16 cellular contexts compared by ENCODE assay signal in the genomic region with DNA sequence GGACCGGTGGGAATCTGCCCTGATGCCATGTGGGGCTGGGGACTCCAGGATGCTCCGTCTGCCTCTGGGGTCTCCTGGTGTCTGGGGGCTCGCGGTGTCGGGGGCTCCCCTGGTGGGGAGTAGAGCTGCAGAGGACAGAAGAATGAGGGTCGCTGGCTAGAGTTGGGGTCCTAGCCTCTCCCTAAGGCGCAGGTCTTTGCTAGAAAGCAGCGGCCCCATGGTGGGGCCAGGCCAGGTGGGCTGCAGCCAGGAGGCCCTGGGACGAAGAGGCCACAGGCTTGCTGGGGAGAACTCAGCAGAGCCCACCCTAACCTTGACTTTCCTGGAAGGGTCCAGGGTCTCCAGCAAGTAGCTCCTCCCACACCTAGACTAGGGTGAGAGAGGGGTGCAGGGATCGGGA. TPM values are rescaled to one million over a fixed set of nuclear protein-coding genes. Genes with fewer than 3 reads are reported as not detected.
DNase-seq lines count a peak whose midpoint lies in the region; ATAC-seq, FAIRE-seq and TF ChIP-seq lines count a peak whose summit lies in the region.
"Had no signal": no experiment of that assay in that cellular context is flagged by ENCODE, and none has a peak within 500 bp of the region (broad histone marks: within the 10 kb centered on the region; RNA-seq: fewer than 3 reads in every experiment).

No MANE protein-coding gene starts in this region.

- no peaks in the 10 kb centered on the region for H3K36me3 ChIP-seq in BLaER1 treated with 17β-estradiol and CSF1 and Interleukin-3, amounts not matched to agents 10 nM and 100 nM
- H3K36me3 ChIP-seq in RWPE2 (ENCODE audit: low read depth) (no peaks in the 10 kb centered on the region), H1 (ENCODE audit: control insufficient read depth in 2 of 4, insufficient read depth in 4 of 4, low read length in 3 of 4) (no peaks in the 10 kb centered on the region)

- no peak for ATAC-seq in RWPE2 (ENCODE audit: low read depth)
- ATAC-seq in GM21526 (IDR thresholded peaks at IDR 0.05; ENCODE audit: low FRiP score, unreplicated experiment), result no peak
- no peak for ATAC-seq in GM19463 (IDR thresholded peaks at IDR 0.05; ENCODE audit: unreplicated experiment)

- H2AK5ac ChIP-seq in H1 (ENCODE audit: low read depth, low read length), result no peak overlapping the region

- no peak for DNase-seq in RWPE2 (ENCODE audit: low spot score)
- no peak for DNase-seq in H1 (ENCODE audit: low read depth in 1 of 2, low spot score in 2 of 2)
- DNase-seq in activated CD4-positive, alpha-beta T cell treated with anti-CD3 and anti-CD28 coated beads for 4 hours, result no peak
- no peak for DNase-seq in NCI-H1694 (lab: John Stamatoyannopoulos, UW)
- DNase-seq: C1 segment of cervical spinal cord; CD4-positive, alpha-beta memory T cell; GF-D8; HCEC 1CT had no signal

- H4K20me1 ChIP-seq in BLaER1 treated with 17β-estradiol and CSF1 and Interleukin-3, amounts not matched to agents 10 nM and 100 nM, result peaks cover 0 to 54% (median 20%) of the 10 kb centered on the region in 11 experiments; a peak in 13 of 22 replicates
- H4K20me1 ChIP-seq in H1 (replicated peaks in 1 of 2; ENCODE audit: control insufficient read depth in 1 of 2, insufficient read depth in 2 of 2, low read length in 2 of 2), result no peaks in the 10 kb centered on the region

- H3K18ac ChIP-seq in H1 (ENCODE audit: extremely low read depth, low read length), result no peak overlapping the region

- no peak overlapping the region for H3K27ac ChIP-seq in BLaER1 treated with 17β-estradiol and CSF1 and Interleukin-3, amounts not matched to agents 10 nM and 100 nM
- H3K27ac ChIP-seq in RWPE2 (ENCODE audit: poor library complexity, severe bottlenecking) (no peak overlapping the region), H1 (ENCODE audit: low read depth, low read length) (no peak overlapping the region)

- no peaks in the 10 kb centered on the region for H3K23me2 ChIP-seq in H1 (ENCODE audit: low read depth, low read length)

- no peak overlapping the region for H2AFZ ChIP-seq in H1 (ENCODE audit: low read length)
- H2AFZ ChIP-seq: GM23338 had no signal

- H3K9ac ChIP-seq in BLaER1 treated with 17β-estradiol and CSF1 and Interleukin-3, amounts not matched to agents 10 nM and 100 nM, result no peak overlapping the region
- no peak overlapping the region for H3K9ac ChIP-seq in H1 (replicated peaks in 1 of 4; ENCODE audit: extremely low read depth in 1 of 4, low read depth in 3 of 4, low read length in 3 of 4)

- no peak overlapping the region for H2BK15ac ChIP-seq in H1 (ENCODE audit: low read length)

- peak; percentile 25 for TF ChIP-seq CTCF in RWPE2 (IDR thresholded peaks at IDR 0.05; ENCODE audit: poor library complexity, severe bottlenecking)
- TF ChIP-seq CTCF in H1 (IDR thresholded peaks at IDR 0.05; ENCODE audit: control extremely low read depth in 1 of 3, insufficient read depth in 1 of 3, low read depth in 1 of 3, low read length in 3 of 3), result no peak

- peaks cover 21 to 55% (median 45%) of the 10 kb centered on the region in 10 experiments for H3K4me1 ChIP-seq in BLaER1 treated with 17β-estradiol and CSF1 and Interleukin-3, amounts not matched to agents 10 nM and 100 nM
- H3K4me1 ChIP-seq in RWPE2 (ENCODE audit: insufficient read depth, poor library complexity, severe bottlenecking) (no peaks in the 10 kb centered on the region), H1 (replicated peaks in 1 of 4; ENCODE audit: control insufficient read depth in 3 of 4, insufficient read depth in 4 of 4, low read length in 3 of 4) (peaks cover 0 to 8% (median 0%) of the 10 kb centered on the region in 4 experiments; a peak in 1 of 7 replicates)

- POLR2A ChIA-PET in H1 (lab: Charles Lee; ENCODE audit: partially characterized antibody), result interaction anchor here (1.0 to 2.3 kb wide), 4 partner anchors 11 to 45 kb away, joined by 3 to 7 read pairs (median 3); no protein-coding TSS in a partner anchor

- H3K9me3 ChIP-seq in BLaER1 treated with 17β-estradiol and CSF1 and Interleukin-3, amounts not matched to agents 10 nM and 100 nM (replicated peaks in 1 of 11), result no peaks in the 10 kb centered on the region
- H3K9me3 ChIP-seq in RWPE2 (ENCODE audit: severe bottlenecking) (no peaks in the 10 kb centered on the region), H1 (ENCODE audit: insufficient read depth in 2 of 2, low read depth in 1 of 2, low read length in 1 of 2) (no peaks in the 10 kb centered on the region)

- H2BK5ac ChIP-seq in H1 (ENCODE audit: low read depth, low read length), result no peak overlapping the region; the same call in 1 of the 2 replicates

- H3K4me3 ChIP-seq in BLaER1 treated with 17β-estradiol and CSF1 and Interleukin-3, amounts not matched to agents 10 nM and 100 nM, result no peak overlapping the region
- H3K4me3 ChIP-seq in RWPE2 (ENCODE audit: severe bottlenecking) (no peak overlapping the region), H1 (ENCODE audit: extremely low read depth in 1 of 4, insufficient read depth in 2 of 4, low read depth in 3 of 4, low read length in 4 of 4) (no peak overlapping the region)
- H3K4me3 ChIP-seq: GM23338 had no signal

- no peak overlapping the region for H2BK12ac ChIP-seq in H1 (ENCODE audit: low read depth, low read length)

- no peak overlapping the region for H2BK20ac ChIP-seq in H1 (ENCODE audit: low read length)

- CTCF ChIA-PET in H1 (lab: Charles Lee; ENCODE audit: partially characterized antibody), result no interaction called here

- no peak overlapping the region for H3K23ac ChIP-seq in H1 (ENCODE audit: insufficient read length)

- H3K14ac ChIP-seq in H1 (ENCODE audit: insufficient read length), result no peak overlapping the region

- H2BK120ac ChIP-seq in H1 (replicated peaks; ENCODE audit: low read depth, low read length), result no peak overlapping the region

- no peak for TF ChIP-seq RAD21 in H1 (IDR thresholded peaks at IDR 0.05 in 1 of 2, conservative IDR thresholded peaks at IDR 0.05 in 1 of 2; ENCODE audit: low read depth in 2 of 2, low read length in 2 of 2)

- peak overlapping the region in 8 of 11 experiments; percentile 21 to 64 (median 51); a peak in 14 of 22 replicates for H3K4me2 ChIP-seq in BLaER1 treated with 17β-estradiol and CSF1 and Interleukin-3, amounts not matched to agents 10 nM and 100 nM
- no peak overlapping the region for H3K4me2 ChIP-seq in H1 (ENCODE audit: insufficient read depth in 1 of 2, low read depth in 2 of 2, low read length in 2 of 2)
- H3K4me2 ChIP-seq: GM23338 had no signal

- no peak for TF ChIP-seq EP300 in H1 (IDR thresholded peaks at IDR 0.05; ENCODE audit: borderline replicate concordance in 1 of 2, low read depth in 2 of 2, low read length in 2 of 2)

- H4K8ac ChIP-seq in H1 (ENCODE audit: extremely low read depth, insufficient read depth, low read length), result peak overlapping the region; percentile 51; the same call in 1 of the 2 replicates

- no peak for FAIRE-seq in H1 (lab: Jason Lieb, UNC)
- FAIRE-seq: A204.1, GM12891, GM18507, H54 had no signal

- peaks cover 38 to 53% (median 41%) of the 10 kb centered on the region in 11 experiments for H3K27me3 ChIP-seq in BLaER1 treated with 17β-estradiol and CSF1 and Interleukin-3, amounts not matched to agents 10 nM and 100 nM
- H3K27me3 ChIP-seq in RWPE2 (ENCODE audit: insufficient read depth, poor library complexity, severe bottlenecking) (no peaks in the 10 kb centered on the region), H1 (replicated peaks in 1 of 4; ENCODE audit: control insufficient read depth in 3 of 4, extremely low read depth in 1 of 4, insufficient read depth in 3 of 4, low read length in 3 of 4) (no peaks in the 10 kb centered on the region)

- no peak overlapping the region for H4K5ac ChIP-seq in H1 (ENCODE audit: insufficient read length, low read depth, low read length)

- no peaks in the 10 kb centered on the region for H3K79me1 ChIP-seq in H1 (ENCODE audit: low read depth, low read length)

- no peak overlapping the region for H4K91ac ChIP-seq in H1 (replicated peaks; ENCODE audit: insufficient read length, low read length)

- no peak overlapping the region for H3K56ac ChIP-seq in H1 (replicated peaks; ENCODE audit: insufficient read length, low read depth, low read length)

- no peak overlapping the region for H3K4ac ChIP-seq in H1 (replicated peaks; ENCODE audit: insufficient read length, low read depth, low read length)

- TF ChIP-seq POLR2A in H1 (IDR thresholded peaks at IDR 0.05; ENCODE audit: control extremely low read depth in 1 of 2, low read depth in 2 of 2, low read length in 2 of 2), result no peak

- 92% methylated on average over 5 of the region's 10 CpGs; no CpG with 5 or more reads in 1 of the 2 experiments for WGBS in H1 (ENCODE audit: extremely low coverage in 1 of 2, insufficient coverage in 1 of 2, insufficient read length in 1 of 2, insufficient replicate concordance in 2 of 2, low coverage in 1 of 2, low lambda C conversion rate in 2 of 2, missing lambda C conversion rate in 1 of 2), 2 experiments

- no peaks in the 10 kb centered on the region for H3K79me2 ChIP-seq in H1 (ENCODE audit: control insufficient read depth in 1 of 2, insufficient read depth in 2 of 2, low read length in 2 of 2)

RNA-seq across cellular contexts. Expression of a gene that starts 21.4 kb away (rescaled TPM):
- total RNA-seq in H1 (2021; fragmentation: NEBNext Ultra II Directional; extraction: Animal tissue kit (Norgen Biotek cat#: 25700)), result 18.8 and 18.9 TPM in 2 replicates
- 34.6 and 38.9 TPM in 2 replicates for polyA plus RNA-seq in H1 (2011; rRNA removed)
- polyA plus RNA-seq in H1 (2011; cell fraction: cytosol; rRNA removed), result 27.7 TPM
- 30.1 TPM for polyA plus RNA-seq in H1 (2011; cell fraction: nucleus; rRNA removed)
- polyA plus RNA-seq in H1 (2012, experiment 1 of 2), result 12.6 to 21.8 TPM (median 19.7 TPM) in 4 replicates
- 15.6 TPM for polyA plus RNA-seq in H1 (2012, experiment 2 of 2)
- 21.1 TPM for polyA plus RNA-seq in H1 (2013, experiment 1 of 2)
- 22.9 TPM for polyA plus RNA-seq in H1 (2013, experiment 2 of 2)
- polyA minus RNA-seq in H1 (2011; rRNA and poly(A)+ RNA removed), result 72.8 and 101 TPM in 2 replicates
- 20.7 TPM for polyA minus RNA-seq in H1 (2011; cell fraction: cytosol; rRNA and poly(A)+ RNA removed)
- 22.0 TPM for polyA minus RNA-seq in H1 (2011; cell fraction: nucleus; rRNA and poly(A)+ RNA removed)

RNA-seq across cellular contexts. Expression of a gene that starts 39.7 kb away (rescaled TPM):
- not detected in 2 replicates for total RNA-seq in H1 (2021; fragmentation: NEBNext Ultra II Directional; extraction: Animal tissue kit (Norgen Biotek cat#: 25700))
- polyA plus RNA-seq in H1 (2011; rRNA removed), result 0.11 and 0.14 TPM in 2 replicates
- polyA plus RNA-seq in H1 (2011; cell fraction: cytosol; rRNA removed), result 0.10 TPM
- 0.57 TPM for polyA plus RNA-seq in H1 (2011; cell fraction: nucleus; rRNA removed)
- polyA plus RNA-seq in H1 (2012, experiment 1 of 2), result 0.20 to 0.67 TPM (median 0.33 TPM) in 4 replicates
- 0.08 TPM for polyA plus RNA-seq in H1 (2012, experiment 2 of 2)
- polyA plus RNA-seq in H1 (2013, experiment 1 of 2), result 0.14 TPM
- 0.06 TPM for polyA plus RNA-seq in H1 (2013, experiment 2 of 2)
- 0.07 and 0.09 TPM in 2 replicates for polyA minus RNA-seq in H1 (2011; rRNA and poly(A)+ RNA removed)
- not detected for polyA minus RNA-seq in H1 (2011; cell fraction: cytosol; rRNA and poly(A)+ RNA removed)
- 0.20 TPM for polyA minus RNA-seq in H1 (2011; cell fraction: nucleus; rRNA and poly(A)+ RNA removed)

RNA-seq across cellular contexts. Expression of a gene that starts 46.0 kb away (rescaled TPM):
- total RNA-seq in H1 (2021; fragmentation: NEBNext Ultra II Directional; extraction: Animal tissue kit (Norgen Biotek cat#: 25700)), result 4.8 and 6.5 TPM in 2 replicates
- 2.8 and 5.8 TPM in 2 replicates for polyA plus RNA-seq in H1 (2011; rRNA removed)
- 3.5 TPM for polyA plus RNA-seq in H1 (2011; cell fraction: cytosol; rRNA removed)
- 30.1 TPM for polyA plus RNA-seq in H1 (2011; cell fraction: nucleus; rRNA removed)
- 1.3 to 4.4 TPM (median 2.7 TPM) in 4 replicates for polyA plus RNA-seq in H1 (2012, experiment 1 of 2)
- polyA plus RNA-seq in H1 (2012, experiment 2 of 2), result 1.2 TPM
- 2.0 TPM for polyA plus RNA-seq in H1 (2013, experiment 1 of 2)
- 2.1 TPM for polyA plus RNA-seq in H1 (2013, experiment 2 of 2)
- 0.93 and 1.1 TPM in 2 replicates for polyA minus RNA-seq in H1 (2011; rRNA and poly(A)+ RNA removed)
- 2.7 TPM for polyA minus RNA-seq in H1 (2011; cell fraction: cytosol; rRNA and poly(A)+ RNA removed)
- 8.1 TPM for polyA minus RNA-seq in H1 (2011; cell fraction: nucleus; rRNA and poly(A)+ RNA removed)

RNA-seq across cellular contexts. Expression of a gene that starts 59.5 kb away (rescaled TPM):
- 9.3 and 9.7 TPM in 2 replicates for total RNA-seq in H1 (2021; fragmentation: NEBNext Ultra II Directional; extraction: Animal tissue kit (Norgen Biotek cat#: 25700))
- 7.3 and 14.5 TPM in 2 replicates for polyA plus RNA-seq in H1 (2011; rRNA removed)
- polyA plus RNA-seq in H1 (2011; cell fraction: cytosol; rRNA removed), result 11.1 TPM
- polyA plus RNA-seq in H1 (2011; cell fraction: nucleus; rRNA removed), result 97.1 TPM
- 6.3 to 10.5 TPM (median 9.8 TPM) in 4 replicates for polyA plus RNA-seq in H1 (2012, experiment 1 of 2)
- polyA plus RNA-seq in H1 (2012, experiment 2 of 2), result 5.8 TPM
- 5.9 TPM for polyA plus RNA-seq in H1 (2013, experiment 1 of 2)
- 5.2 TPM for polyA plus RNA-seq in H1 (2013, experiment 2 of 2)
- 3.4 and 6.0 TPM in 2 replicates for polyA minus RNA-seq in H1 (2011; rRNA and poly(A)+ RNA removed)
- polyA minus RNA-seq in H1 (2011; cell fraction: cytosol; rRNA and poly(A)+ RNA removed), result 10.1 TPM
- polyA minus RNA-seq in H1 (2011; cell fraction: nucleus; rRNA and poly(A)+ RNA removed), result 13.6 TPM

Comparison
In these comparisons a context has a peak if more than half of its experiments do, and no peak if none do; other contexts are left out.
1. H3K4me2 ChIP-seq: peak in BLaER1 treated with 17β-estradiol and CSF1 and Interleukin-3, amounts not matched to agents 10 nM and 100 nM (8 of 11); none in H1 (0 of 2).